23 cellular contexts compared by ENCODE assay signal in the genomic region with DNA sequence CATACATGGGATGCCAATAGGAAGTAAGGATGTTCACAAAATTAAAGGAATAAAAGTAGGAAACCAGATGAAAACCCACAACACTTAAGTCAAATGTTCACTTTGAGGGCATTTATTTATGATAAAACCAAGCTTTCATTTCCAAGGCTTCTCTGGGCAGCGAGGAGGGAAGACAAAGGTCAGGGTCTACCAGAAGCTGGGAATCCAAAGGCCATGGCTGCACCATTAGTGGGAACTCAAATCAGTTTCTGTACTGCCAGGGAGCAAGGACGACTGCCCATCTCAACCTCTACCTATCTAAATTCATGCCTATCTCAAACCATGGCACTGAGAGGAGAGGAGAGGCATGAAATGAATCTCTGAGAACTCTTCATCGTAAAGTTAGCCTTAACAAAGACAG. TPM values are rescaled to one million over a fixed set of nuclear protein-coding genes. Genes with fewer than 3 reads are reported as not detected.
DNase-seq lines count a peak whose midpoint lies in the region; ATAC-seq, FAIRE-seq and TF ChIP-seq lines count a peak whose summit lies in the region.
"Had no signal": no experiment of that assay in that cellular context is flagged by ENCODE, and none has a peak within 500 bp of the region (broad histone marks: within the 10 kb centered on the region; RNA-seq: fewer than 3 reads in every experiment).

No MANE protein-coding gene starts in this region.

- H3K27me3 Mint-ChIP-seq in nephron progenitor cell (ENCODE audit: low read depth, poor library complexity) = no peaks in the 10 kb centered on the region
- H3K27me3 Mint-ChIP-seq: CD4-positive, alpha-beta memory T cell had no signal

- POLR2A ChIA-PET in HepG2 (lab: Yijun Ruan, JAX) = no interaction called here

- intact Hi-C loops in HepG2 (cut with micrococcal nuclease; ENCODE audit: unreplicated experiment) = no loop called here
- intact Hi-C loops in heart right ventricle (cut with DNase I) = no loop called here

- no peak for ATAC-seq in HepG2
- no peak for ATAC-seq in heart right ventricle
- ATAC-seq: A549 had no signal

- no peaks in the 10 kb centered on the region for H3K9me3 ChIP-seq in liver (ENCODE audit: control insufficient read depth in 4 of 4, low read length in 3 of 4)
- H3K9me3 ChIP-seq in HepG2 (ENCODE audit: low read length) = no peaks in the 10 kb centered on the region
- no peaks in the 10 kb centered on the region for H3K9me3 ChIP-seq in small intestine (ENCODE audit: control insufficient read depth, low read depth)
- no peaks in the 10 kb centered on the region for H3K9me3 ChIP-seq in heart right ventricle
- H3K9me3 ChIP-seq: A549; BE2C; BLaER1 treated with 17β-estradiol and CSF1 and Interleukin-3, amounts not matched to agents 10 nM and 100 nM; HAP-1 had no signal

- H3K9me3 Mint-ChIP-seq in nephron progenitor cell = no peaks in the 10 kb centered on the region
- H3K9me3 Mint-ChIP-seq: CD4-positive, alpha-beta memory T cell; HFFc6 had no signal

- no peak overlapping the region for H2AFZ ChIP-seq in HepG2 (ENCODE audit: low read length)

- H3K4me3 ChIP-seq in liver (ENCODE audit: low read depth in 1 of 3, low read length in 3 of 3) (no peak overlapping the region), HepG2 (replicated peaks in 1 of 3; ENCODE audit: insufficient read depth in 1 of 3, low read depth in 2 of 3, low read length in 3 of 3) (no peak overlapping the region), small intestine (ENCODE audit: low read depth in 1 of 2, low read length in 2 of 2) (no peak overlapping the region), heart right ventricle (no peak overlapping the region)
- H3K4me3 ChIP-seq: A549; BLaER1 treated with 17β-estradiol and CSF1 and Interleukin-3, amounts not matched to agents 10 nM and 100 nM; HAP-1 had no signal

- H3K4me1 Mint-ChIP-seq in nephron progenitor cell = no peaks in the 10 kb centered on the region

- in situ Hi-C loops in HepG2 (cut with HindIII; ENCODE audit: extremely low pct_ligation_motif_present, low pct_unique_long_range_greater_than_20kb) = no loop called here

- H3K4me2 ChIP-seq in HepG2 (ENCODE audit: low read depth, low read length) = no peak overlapping the region
- H3K4me2 ChIP-seq: A549; BLaER1 treated with 17β-estradiol and CSF1 and Interleukin-3, amounts not matched to agents 10 nM and 100 nM had no signal

- TF ChIP-seq CTCF in liver (IDR thresholded peaks at IDR 0.05; ENCODE audit: low read depth, low read length, missing input control) (no peak), HepG2 (CRISPR knock-in tag; IDR thresholded peaks at IDR 0.05) (no peak), nephron progenitor cell (IDR thresholded peaks at IDR 0.05) (no peak), heart right ventricle (IDR thresholded peaks at IDR 0.05) (no peak)

- TF ChIP-seq EP300 in HepG2 (IDR thresholded peaks at IDR 0.05; ENCODE audit: low read depth in 2 of 2, low read length in 2 of 2) (no peak), HepG2 (CRISPR knock-in tag; IDR thresholded peaks at IDR 0.05; ENCODE audit: borderline replicate concordance) (no peak)

- H3K4me1 ChIP-seq in liver (ENCODE audit: control insufficient read depth in 4 of 4, insufficient read depth in 4 of 4, low read length in 3 of 4) (peaks cover 0 to 7% (median 6%) of the 10 kb centered on the region in 4 donors), HepG2 (ENCODE audit: insufficient read depth, low read length) (peaks cover 5% of the 10 kb centered on the region; the same call in 1 of the 2 replicates), small intestine (ENCODE audit: control insufficient read depth in 2 of 2, insufficient read depth in 1 of 2, low read depth in 1 of 2, low read length in 1 of 2) (no peaks in the 10 kb centered on the region), heart right ventricle (no peaks in the 10 kb centered on the region)
- H3K4me1 ChIP-seq: A549; BE2C; BLaER1 treated with 17β-estradiol and CSF1 and Interleukin-3, amounts not matched to agents 10 nM and 100 nM had no signal

- H3K4me3 Mint-ChIP-seq in nephron progenitor cell = no peak overlapping the region
- H3K4me3 Mint-ChIP-seq: CD4-positive, alpha-beta memory T cell; HFFc6 had no signal

- H4K20me1 ChIP-seq in HepG2 (ENCODE audit: insufficient read depth, low read length) = no peaks in the 10 kb centered on the region

- H3K79me2 ChIP-seq in HepG2 (ENCODE audit: insufficient read depth, low read length) = no peaks in the 10 kb centered on the region

- CTCF ChIA-PET in HepG2 (lab: Yijun Ruan, JAX; ENCODE audit: low intra/inter-chr PET ratio, low total read pairs) = no interaction called here

- TF ChIP-seq RAD21 in liver (IDR thresholded peaks at IDR 0.05) (peak in 1 of 2 donors; percentile 6), HepG2 (CRISPR knock-in tag; IDR thresholded peaks at IDR 0.05) (no peak)

- DNase-seq in HepG2 (ENCODE audit: low spot score) (no peak), nephron progenitor cell (no peak), small intestine (peak; percentile 14), heart right ventricle (no peak), C1 segment of cervical spinal cord (lab: John Stamatoyannopoulos, UW) (no peak), KG1 (lab: John Stamatoyannopoulos, UW) (no peak)
- DNase-seq: 8988T; ACHN; AML-193; BE2C; Calu3; CD4-positive, alpha-beta memory T cell; COR-L47; DMS53; DMS79 treated with DMSO at 0.1 percent for 48 hours; GOT3; HFFc6 had no signal

- H3K9ac ChIP-seq in liver (ENCODE audit: low read depth in 1 of 2, low read length in 2 of 2) = no peak overlapping the region
- no peak overlapping the region for H3K9ac ChIP-seq in HepG2 (ENCODE audit: insufficient read depth, low read depth, low read length)
- H3K9ac ChIP-seq: BLaER1 treated with 17β-estradiol and CSF1 and Interleukin-3, amounts not matched to agents 10 nM and 100 nM had no signal

- peaks cover 8 to 39% (median 30%) of the 10 kb centered on the region in 4 donors for H3K36me3 ChIP-seq in liver (ENCODE audit: control insufficient read depth in 4 of 4, insufficient read depth in 3 of 4, low read depth in 1 of 4, low read length in 3 of 4)
- peaks cover 15 to 49% of the 10 kb centered on the region in 2 experiments for H3K36me3 ChIP-seq in HepG2 (replicated peaks in 1 of 2; ENCODE audit: control insufficient read depth in 1 of 2, insufficient read depth in 2 of 2, low read length in 2 of 2)
- peaks cover 10 to 12% of the 10 kb centered on the region in 2 donors for H3K36me3 ChIP-seq in small intestine (ENCODE audit: control insufficient read depth in 2 of 2, insufficient read depth in 2 of 2, low read length in 2 of 2)
- peaks cover 0 to 98% (median 51%) of the 10 kb centered on the region in 9 donors for H3K36me3 ChIP-seq in heart right ventricle

- H3K36me3 Mint-ChIP-seq in nephron progenitor cell (ENCODE audit: low read depth) = peaks cover 73% of the 10 kb centered on the region

- H3K27ac ChIP-seq in liver (ENCODE audit: low read depth in 1 of 2, low read length in 2 of 2) = no peak overlapping the region
- H3K27ac ChIP-seq in HepG2 (ENCODE audit: extremely low read length, insufficient read depth, low read length) = no peak overlapping the region
- H3K27ac ChIP-seq in small intestine (ENCODE audit: low read depth in 1 of 2, low read length in 1 of 2) = no peak overlapping the region
- H3K27ac ChIP-seq in heart right ventricle = no peak overlapping the region
- H3K27ac ChIP-seq: A549; BLaER1 treated with 17β-estradiol and CSF1 and Interleukin-3, amounts not matched to agents 10 nM and 100 nM had no signal

- H3K27me3 ChIP-seq in liver (ENCODE audit: control insufficient read depth in 4 of 4, insufficient read depth in 4 of 4, low read length in 3 of 4) = no peaks in the 10 kb centered on the region
- no peaks in the 10 kb centered on the region for H3K27me3 ChIP-seq in HepG2 (ENCODE audit: control insufficient read depth in 1 of 2, insufficient read depth in 2 of 2, low read length in 2 of 2)
- H3K27me3 ChIP-seq in small intestine (ENCODE audit: control insufficient read depth in 2 of 2, insufficient read depth in 2 of 2, low read length in 2 of 2) = no peaks in the 10 kb centered on the region
- no peaks in the 10 kb centered on the region for H3K27me3 ChIP-seq in heart right ventricle
- H3K27me3 ChIP-seq: BE2C; BLaER1 treated with 17β-estradiol and CSF1 and Interleukin-3, amounts not matched to agents 10 nM and 100 nM had no signal

- peak overlapping the region; percentile 42 for H3K27ac Mint-ChIP-seq in nephron progenitor cell
- H3K27ac Mint-ChIP-seq: CD4-positive, alpha-beta memory T cell; HFFc6 had no signal

- no TSS peak for BruUV-seq in HepG2 (replicated peaks; lab: Mats Ljungman, UMichigan)

- 59% methylated on average over 3 of the region's 3 CpGs for WGBS in liver
- 89% methylated on average over 3 of the region's 3 CpGs for WGBS in HepG2 (ENCODE audit: low lambda C conversion rate)
- WGBS in small intestine, 3 donors = 59 to 83% (median 73%) methylated on average over 3 of the region's 3 CpGs
- WGBS in heart right ventricle, 2 donors = 89 to 95% methylated on average over 3 of the region's 3 CpGs

- FAIRE-seq in HepG2 (lab: Jason Lieb, UNC) (no peak), small intestine (lab: Jason Lieb, UNC) (no peak)
- FAIRE-seq: A549, GM12892, H54 had no signal

- no peak for TF ChIP-seq POLR2A in HepG2 (IDR thresholded peaks at IDR 0.05; ENCODE audit: insufficient read depth in 1 of 2, low read depth in 2 of 2, low read length in 2 of 2)

RNA-seq across cellular contexts. Expression of gene PBRM1, which starts 22.6 kb away (rescaled TPM):
- total RNA-seq in liver (10 to 100 TPM; 57.7 to 65.7 TPM), HepG2 (2016; rRNA removed; fragmentation: Illumina TruSeq; extraction: Trizol) (33.2 and 47.0 TPM in 2 replicates), heart right ventricle (10 to 100 TPM; 41.6 to 63.9 (median 51.7) TPM)
- polyA plus RNA-seq in liver (10 to 100 TPM in 1 of 2 donors, 1 to 10 TPM in 1; 7.1 to 19.7 TPM), HepG2 (2011; rRNA removed) (9.6 and 10.9 TPM in 2 replicates), small intestine (10 to 100 TPM in 1 of 3 donors, 1 to 10 TPM in 2; 6.7 to 17.7 (median 7.0) TPM), heart right ventricle (1 to 10 TPM; 6.0 to 8.0 TPM)
- total RNA-seq in HepG2 (2016; cell fraction: cytosol; rRNA removed; fragmentation: Illumina TruSeq; extraction: Trizol; ENCODE audit: low read depth) = 5.1 and 8.0 TPM in 2 replicates
- total RNA-seq in HepG2 (2016; cell fraction: insoluble cytoplasmic fraction; rRNA removed; fragmentation: Illumina TruSeq; extraction: Trizol) = 33.8 and 40.2 TPM in 2 replicates
- total RNA-seq in HepG2 (2016; cell fraction: membrane; rRNA removed; fragmentation: Illumina TruSeq; extraction: Trizol) = 13.4 and 13.8 TPM in 2 replicates
- 49.5 and 50.7 TPM in 2 replicates for total RNA-seq in HepG2 (2016; cell fraction: nucleus; rRNA removed; fragmentation: Illumina TruSeq; extraction: Trizol)
- 6.0 and 7.9 TPM in 2 replicates for polyA plus RNA-seq in HepG2 (2011; cell fraction: cytosol; rRNA removed)
- 15.1 and 15.8 TPM in 2 replicates for polyA plus RNA-seq in HepG2 (2011; cell fraction: nucleus; rRNA removed)
- 10.4 and 11.8 TPM in 2 replicates for polyA plus RNA-seq in HepG2 (2012)
- polyA plus RNA-seq in HepG2 (2016; cell fraction: cytosol; fragmentation: Illumina TruSeq; extraction: Trizol; ENCODE audit: low read depth) = 0.65 and 1.2 TPM in 2 replicates
- 19.3 and 20.8 TPM in 2 replicates for polyA plus RNA-seq in HepG2 (2016; cell fraction: insoluble cytoplasmic fraction; fragmentation: Illumina TruSeq; extraction: Trizol; ENCODE audit: low read depth)
- 1.9 and 2.1 TPM in 2 replicates for polyA plus RNA-seq in HepG2 (2016; cell fraction: membrane; fragmentation: Illumina TruSeq; extraction: Trizol; ENCODE audit: low read depth)
- 22.8 and 26.1 TPM in 2 replicates for polyA plus RNA-seq in HepG2 (2016; cell fraction: nucleus; fragmentation: Illumina TruSeq; extraction: Trizol; ENCODE audit: insufficient read depth, low read depth)
- 25.3 and 61.3 TPM in 2 replicates for polyA minus RNA-seq in HepG2 (2011; rRNA and poly(A)+ RNA removed; ENCODE audit: low replicate concordance)
- polyA minus RNA-seq in HepG2 (2011; cell fraction: cytosol; rRNA and poly(A)+ RNA removed) = 22.6 and 23.7 TPM in 2 replicates
- polyA minus RNA-seq in HepG2 (2011; cell fraction: nucleus; rRNA and poly(A)+ RNA removed) = 57.8 and 69.2 TPM in 2 replicates

RNA-seq across cellular contexts. Expression of gene GNL3, which starts 22.7 kb away (rescaled TPM):
- 10 to 100 TPM; 26.5 to 82.2 TPM for total RNA-seq in liver
- polyA plus RNA-seq in liver = 10 to 100 TPM; 38.5 to 45.1 TPM
- 257 and 281 TPM in 2 replicates for total RNA-seq in HepG2 (2016; rRNA removed; fragmentation: Illumina TruSeq; extraction: Trizol)
- total RNA-seq in HepG2 (2016; cell fraction: cytosol; rRNA removed; fragmentation: Illumina TruSeq; extraction: Trizol; ENCODE audit: low read depth) = 60.4 and 64.3 TPM in 2 replicates
- total RNA-seq in HepG2 (2016; cell fraction: insoluble cytoplasmic fraction; rRNA removed; fragmentation: Illumina TruSeq; extraction: Trizol) = 257 and 284 TPM in 2 replicates
- 76.1 and 91.0 TPM in 2 replicates for total RNA-seq in HepG2 (2016; cell fraction: membrane; rRNA removed; fragmentation: Illumina TruSeq; extraction: Trizol)
- 252 and 273 TPM in 2 replicates for total RNA-seq in HepG2 (2016; cell fraction: nucleus; rRNA removed; fragmentation: Illumina TruSeq; extraction: Trizol)
- 91.7 and 129 TPM in 2 replicates for polyA plus RNA-seq in HepG2 (2011; rRNA removed)
- polyA plus RNA-seq in HepG2 (2011; cell fraction: cytosol; rRNA removed) = 37.1 and 48.9 TPM in 2 replicates
- 185 and 204 TPM in 2 replicates for polyA plus RNA-seq in HepG2 (2011; cell fraction: nucleus; rRNA removed)
- 118 and 153 TPM in 2 replicates for polyA plus RNA-seq in HepG2 (2012)
- 27.6 and 27.7 TPM in 2 replicates for polyA plus RNA-seq in HepG2 (2016; cell fraction: cytosol; fragmentation: Illumina TruSeq; extraction: Trizol; ENCODE audit: low read depth)
- 214 and 224 TPM in 2 replicates for polyA plus RNA-seq in HepG2 (2016; cell fraction: insoluble cytoplasmic fraction; fragmentation: Illumina TruSeq; extraction: Trizol; ENCODE audit: low read depth)
- 41.7 and 44.4 TPM in 2 replicates for polyA plus RNA-seq in HepG2 (2016; cell fraction: membrane; fragmentation: Illumina TruSeq; extraction: Trizol; ENCODE audit: low read depth)
- 336 and 359 TPM in 2 replicates for polyA plus RNA-seq in HepG2 (2016; cell fraction: nucleus; fragmentation: Illumina TruSeq; extraction: Trizol; ENCODE audit: insufficient read depth, low read depth)
- polyA minus RNA-seq in HepG2 (2011; rRNA and poly(A)+ RNA removed; ENCODE audit: low replicate concordance) = 38.6 and 73.5 TPM in 2 replicates
- polyA minus RNA-seq in HepG2 (2011; cell fraction: cytosol; rRNA and poly(A)+ RNA removed) = 34.7 and 37.7 TPM in 2 replicates
- 291 and 322 TPM in 2 replicates for polyA minus RNA-seq in HepG2 (2011; cell fraction: nucleus; rRNA and poly(A)+ RNA removed)
- polyA plus RNA-seq in small intestine = 10 to 100 TPM; 25.3 to 80.5 (median 30.0) TPM
- total RNA-seq in heart right ventricle = 10 to 100 TPM; 20.6 to 45.1 (median 25.7) TPM
- 10 to 100 TPM; 39.4 to 60.4 TPM for polyA plus RNA-seq in heart right ventricle

RNA-seq across cellular contexts. Expression of gene GLT8D1, which starts 42.5 kb away (rescaled TPM):
- total RNA-seq in liver = 10 to 100 TPM; 33.3 to 77.9 TPM
- 10 to 100 TPM; 53.2 to 60.3 TPM for polyA plus RNA-seq in liver
- 65.1 and 110 TPM in 2 replicates for total RNA-seq in HepG2 (2016; rRNA removed; fragmentation: Illumina TruSeq; extraction: Trizol)
- total RNA-seq in HepG2 (2016; cell fraction: cytosol; rRNA removed; fragmentation: Illumina TruSeq; extraction: Trizol; ENCODE audit: low read depth) = 26.1 and 37.4 TPM in 2 replicates
- total RNA-seq in HepG2 (2016; cell fraction: insoluble cytoplasmic fraction; rRNA removed; fragmentation: Illumina TruSeq; extraction: Trizol) = 57.9 and 103 TPM in 2 replicates
- total RNA-seq in HepG2 (2016; cell fraction: membrane; rRNA removed; fragmentation: Illumina TruSeq; extraction: Trizol) = 58.5 and 71.5 TPM in 2 replicates
- 95.9 and 108 TPM in 2 replicates for total RNA-seq in HepG2 (2016; cell fraction: nucleus; rRNA removed; fragmentation: Illumina TruSeq; extraction: Trizol)
- 109 and 121 TPM in 2 replicates for polyA plus RNA-seq in HepG2 (2011; rRNA removed)
- 73.3 and 91.3 TPM in 2 replicates for polyA plus RNA-seq in HepG2 (2011; cell fraction: cytosol; rRNA removed)
- 70.1 and 84.3 TPM in 2 replicates for polyA plus RNA-seq in HepG2 (2011; cell fraction: nucleus; rRNA removed)
- polyA plus RNA-seq in HepG2 (2012) = 73.6 and 98.8 TPM in 2 replicates
- 24.2 and 36.5 TPM in 2 replicates for polyA plus RNA-seq in HepG2 (2016; cell fraction: cytosol; fragmentation: Illumina TruSeq; extraction: Trizol; ENCODE audit: low read depth)
- 69.1 and 71.8 TPM in 2 replicates for polyA plus RNA-seq in HepG2 (2016; cell fraction: insoluble cytoplasmic fraction; fragmentation: Illumina TruSeq; extraction: Trizol; ENCODE audit: low read depth)
- polyA plus RNA-seq in HepG2 (2016; cell fraction: membrane; fragmentation: Illumina TruSeq; extraction: Trizol; ENCODE audit: low read depth) = 43.6 and 60.3 TPM in 2 replicates
- polyA plus RNA-seq in HepG2 (2016; cell fraction: nucleus; fragmentation: Illumina TruSeq; extraction: Trizol; ENCODE audit: insufficient read depth, low read depth) = 167 and 178 TPM in 2 replicates
- polyA minus RNA-seq in HepG2 (2011; rRNA and poly(A)+ RNA removed; ENCODE audit: low replicate concordance) = 39.4 and 50.8 TPM in 2 replicates
- polyA minus RNA-seq in HepG2 (2011; cell fraction: cytosol; rRNA and poly(A)+ RNA removed) = 36.1 and 37.9 TPM in 2 replicates
- polyA minus RNA-seq in HepG2 (2011; cell fraction: nucleus; rRNA and poly(A)+ RNA removed) = 33.9 and 50.1 TPM in 2 replicates
- polyA plus RNA-seq in small intestine = 10 to 100 TPM; 13.0 to 33.3 (median 19.2) TPM
- total RNA-seq in heart right ventricle = 10 to 100 TPM; 23.0 to 31.9 (median 28.4) TPM
- 10 to 100 TPM; 30.1 to 37.9 TPM for polyA plus RNA-seq in heart right ventricle

RNA-seq across cellular contexts. Expression of gene SPCS1, which starts 42.8 kb away (rescaled TPM):
- total RNA-seq in liver (10 to 100 TPM; 42.3 to 65.9 TPM), HepG2 (2016; rRNA removed; fragmentation: Illumina TruSeq; extraction: Trizol) (100 and 120 TPM in 2 replicates), heart right ventricle (10 to 100 TPM; 74.3 to 97.6 (median 82.2) TPM)
- polyA plus RNA-seq in liver (100 to 1,000 TPM; 161 to 227 TPM), HepG2 (2011; rRNA removed) (61.8 and 84.6 TPM in 2 replicates), small intestine (100 to 1,000 TPM in 2 of 3 donors, 10 to 100 TPM in 1; 90.6 to 215 (median 130) TPM), heart right ventricle (100 to 1,000 TPM in 1 of 2 donors, 10 to 100 TPM in 1; 21.7 to 122 TPM)
- 40.5 and 45.6 TPM in 2 replicates for total RNA-seq in HepG2 (2016; cell fraction: cytosol; rRNA removed; fragmentation: Illumina TruSeq; extraction: Trizol; ENCODE audit: low read depth)
- 101 and 120 TPM in 2 replicates for total RNA-seq in HepG2 (2016; cell fraction: insoluble cytoplasmic fraction; rRNA removed; fragmentation: Illumina TruSeq; extraction: Trizol)
- total RNA-seq in HepG2 (2016; cell fraction: membrane; rRNA removed; fragmentation: Illumina TruSeq; extraction: Trizol) = 58.3 and 62.1 TPM in 2 replicates
- total RNA-seq in HepG2 (2016; cell fraction: nucleus; rRNA removed; fragmentation: Illumina TruSeq; extraction: Trizol) = 98.8 and 103 TPM in 2 replicates
- 92.3 and 116 TPM in 2 replicates for polyA plus RNA-seq in HepG2 (2011; cell fraction: cytosol; rRNA removed)
- polyA plus RNA-seq in HepG2 (2011; cell fraction: nucleus; rRNA removed) = 20.3 and 25.6 TPM in 2 replicates
- 100 and 134 TPM in 2 replicates for polyA plus RNA-seq in HepG2 (2012)
- polyA plus RNA-seq in HepG2 (2016; cell fraction: cytosol; fragmentation: Illumina TruSeq; extraction: Trizol; ENCODE audit: low read depth) = 78.3 and 89.5 TPM in 2 replicates
- polyA plus RNA-seq in HepG2 (2016; cell fraction: insoluble cytoplasmic fraction; fragmentation: Illumina TruSeq; extraction: Trizol; ENCODE audit: low read depth) = 176 and 187 TPM in 2 replicates
- polyA plus RNA-seq in HepG2 (2016; cell fraction: membrane; fragmentation: Illumina TruSeq; extraction: Trizol; ENCODE audit: low read depth) = 91.4 and 105 TPM in 2 replicates
- polyA plus RNA-seq in HepG2 (2016; cell fraction: nucleus; fragmentation: Illumina TruSeq; extraction: Trizol; ENCODE audit: insufficient read depth, low read depth) = 241 and 261 TPM in 2 replicates
- polyA minus RNA-seq in HepG2 (2011; rRNA and poly(A)+ RNA removed; ENCODE audit: low replicate concordance) = 76.0 and 91.3 TPM in 2 replicates
- 48.9 and 80.5 TPM in 2 replicates for polyA minus RNA-seq in HepG2 (2011; cell fraction: cytosol; rRNA and poly(A)+ RNA removed)
- 23.1 and 23.6 TPM in 2 replicates for polyA minus RNA-seq in HepG2 (2011; cell fraction: nucleus; rRNA and poly(A)+ RNA removed)
